Comparison of ENCODE assay signal across 9 cellular contexts in genomic region chr2:70766357-70767093, GRCh38. TPM values are rescaled to one million over a fixed set of nuclear protein-coding genes. Genes with fewer than 3 reads are reported as not detected.
DNase-seq lines count a peak whose midpoint lies in the region; ATAC-seq and TF ChIP-seq lines count a peak whose summit lies in the region.
"Had no signal": no experiment of that assay in that cellular context is flagged by ENCODE, and none has a peak within 500 bp of the region (broad histone marks: within the 10 kb centered on the region; RNA-seq: fewer than 3 reads in every experiment).

No MANE protein-coding gene starts in this region.

- CTCF ChIA-PET in PC-3 (lab: Charles Lee): no interaction called here

- ATAC-seq in PC-3: no peak
- ATAC-seq in GM18520 (IDR thresholded peaks at IDR 0.05; ENCODE audit: unreplicated experiment): no peak

- H3K27ac ChIP-seq in PC-3 (ENCODE audit: low read length): no peak overlapping the region
- H3K27ac ChIP-seq in esophagus squamous epithelium: no peak overlapping the region
- no peak overlapping the region for H3K27ac ChIP-seq in skeletal muscle tissue (ENCODE audit: low read depth, low read length)

- H3K9ac ChIP-seq in PC-3 (ENCODE audit: low read length) (no peak overlapping the region), skeletal muscle tissue (ENCODE audit: low read depth in 1 of 3, low read length in 3 of 3) (no peak overlapping the region)

- BruUV-seq in PC-3 (replicated peaks; lab: Mats Ljungman, UMichigan): no TSS peak

- H3K4me1 ChIP-seq in PC-3 (ENCODE audit: insufficient read depth, low read length): no peaks in the 10 kb centered on the region
- H3K4me1 ChIP-seq in esophagus squamous epithelium: peaks cover 10 to 17% (median 15%) of the 10 kb centered on the region in 3 donors
- H3K4me1 ChIP-seq in skeletal muscle tissue (ENCODE audit: control insufficient read depth in 3 of 3, insufficient read depth in 3 of 3, low read length in 3 of 3): peaks cover 5 to 8% (median 7%) of the 10 kb centered on the region in 3 donors

- peaks cover 54% of the 10 kb centered on the region for H3K27me3 Mint-ChIP-seq in T-helper 2 cell treated with Interferon-gamma antibody and Interleukin-4, amounts not matched to agents 5 μg/mL and 100 μg/mL, for 36 hours (ENCODE audit: low read depth)

- no peak for DNase-seq in T-helper 2 cell treated with Interferon-gamma antibody and Interleukin-4, amounts not matched to agents 5 μg/mL and 100 μg/mL, for 36 hours (ENCODE audit: low spot score)
- DNase-seq in T-helper 2 cell: no peak
- no peak for DNase-seq in PC-3
- no peak for DNase-seq in esophagus squamous epithelium (lab: John Stamatoyannopoulos, UW)
- DNase-seq in COR-L47 (lab: John Stamatoyannopoulos, UW): no peak
- DNase-seq in LoVo (ENCODE audit: low spot score): no peak

- no peaks in the 10 kb centered on the region for H4K20me1 ChIP-seq in PC-3 (ENCODE audit: low read length)

- H2AFZ ChIP-seq in PC-3 (ENCODE audit: low read length): peak overlapping the region; percentile 59; the same call in 1 of the 2 replicates

- POLR2A ChIA-PET in PC-3 (lab: Charles Lee; ENCODE audit: unreplicated experiment): no interaction called here

- H3K36me3 ChIP-seq in PC-3 (ENCODE audit: low read depth, low read length): no peaks in the 10 kb centered on the region
- no peaks in the 10 kb centered on the region for H3K36me3 ChIP-seq in esophagus squamous epithelium
- no peaks in the 10 kb centered on the region for H3K36me3 ChIP-seq in skeletal muscle tissue (ENCODE audit: control insufficient read depth in 3 of 3, insufficient read depth in 3 of 3, low read length in 3 of 3)

- no peaks in the 10 kb centered on the region for H3K9me2 ChIP-seq in PC-3 (replicated peaks; ENCODE audit: low read length)

- H3K9me3 ChIP-seq in PC-3 (ENCODE audit: low read length): no peaks in the 10 kb centered on the region
- H3K9me3 ChIP-seq in esophagus squamous epithelium: no peaks in the 10 kb centered on the region
- no peaks in the 10 kb centered on the region for H3K9me3 ChIP-seq in skeletal muscle tissue (ENCODE audit: control insufficient read depth in 3 of 3, low read length in 3 of 3)

- peak overlapping the region; percentile 71 for H3K4me2 ChIP-seq in PC-3 (ENCODE audit: low read length)

- no peak for TF ChIP-seq CTCF in PC-3 (conservative IDR thresholded peaks at IDR 0.05; ENCODE audit: low read depth, low read length)
- TF ChIP-seq CTCF in esophagus squamous epithelium (IDR thresholded peaks at IDR 0.05): no peak

- peak overlapping the region; percentile 76 for H3K4me3 Mint-ChIP-seq in T-helper 2 cell treated with Interferon-gamma antibody and Interleukin-4, amounts not matched to agents 5 μg/mL and 100 μg/mL, for 36 hours

- peak overlapping the region; percentile 56 for H3K4me3 ChIP-seq in PC-3 (ENCODE audit: low read length)
- H3K4me3 ChIP-seq in esophagus squamous epithelium: peak overlapping the region in 3 of 4 donors; percentile 35 to 66 (median 46)
- peak overlapping the region in 2 of 3 donors; percentile 52 to 56 for H3K4me3 ChIP-seq in skeletal muscle tissue (ENCODE audit: low read length in 3 of 3)

- H3K27ac Mint-ChIP-seq in T-helper 2 cell treated with Interferon-gamma antibody and Interleukin-4, amounts not matched to agents 5 μg/mL and 100 μg/mL, for 36 hours: no peak overlapping the region

- H3K27me3 ChIP-seq in PC-3 (ENCODE audit: low read length): peaks cover 81% of the 10 kb centered on the region
- peaks cover 0 to 97% (median 14%) of the 10 kb centered on the region in 4 donors for H3K27me3 ChIP-seq in esophagus squamous epithelium
- peaks cover 29 to 40% (median 36%) of the 10 kb centered on the region in 3 donors for H3K27me3 ChIP-seq in skeletal muscle tissue (ENCODE audit: control insufficient read depth in 3 of 3, insufficient read depth in 3 of 3, low read length in 3 of 3)

- H3K9me3 Mint-ChIP-seq in T-helper 2 cell treated with Interferon-gamma antibody and Interleukin-4, amounts not matched to agents 5 μg/mL and 100 μg/mL, for 36 hours: no peaks in the 10 kb centered on the region

- H3K4me1 Mint-ChIP-seq in T-helper 2 cell treated with Interferon-gamma antibody and Interleukin-4, amounts not matched to agents 5 μg/mL and 100 μg/mL, for 36 hours (ENCODE audit: low read depth): peaks cover 14% of the 10 kb centered on the region

- no peaks in the 10 kb centered on the region for H3F3A ChIP-seq in PC-3 (ENCODE audit: low read length, unreplicated experiment)

- H3K36me3 Mint-ChIP-seq in T-helper 2 cell treated with Interferon-gamma antibody and Interleukin-4, amounts not matched to agents 5 μg/mL and 100 μg/mL, for 36 hours (ENCODE audit: low read depth): no peaks in the 10 kb centered on the region

- intact Hi-C loops in PC-3 (cut with micrococcal nuclease): no loop called here
- intact Hi-C loops in esophagus squamous epithelium (cut with DNase I): no loop called here

- no peaks in the 10 kb centered on the region for H3K79me2 ChIP-seq in PC-3 (ENCODE audit: low read length)

- TF ChIP-seq POLR2A in esophagus squamous epithelium (IDR thresholded peaks at IDR 0.05): no peak

- 12 to 13% methylated on average over 7 of the region's 7 CpGs for WGBS in esophagus squamous epithelium, 2 donors

RNA-seq across cellular contexts. Expression of gene ADD2, which starts 1.5 kb away (rescaled TPM):
- total RNA-seq in PC-3 (2014; rRNA removed) (4.4 and 16.0 TPM in 2 replicates), esophagus squamous epithelium (1 to 10 TPM in 2 of 4 donors, under 1 TPM in 2; 0.42 to 2.4 (median 1.3) TPM), skeletal muscle tissue (2.6 TPM)

RNA-seq across cellular contexts. Expression of gene FIGLA, which starts 23.9 kb away (rescaled TPM):
- total RNA-seq in PC-3 (2014; rRNA removed): not detected in 2 replicates
- not detected for total RNA-seq in esophagus squamous epithelium
- not detected for total RNA-seq in skeletal muscle tissue
- total RNA-seq: HT1080 had no signal

RNA-seq across cellular contexts. Expression of gene CLEC4F, which starts 53.9 kb away (rescaled TPM):
- total RNA-seq in PC-3 (2014; rRNA removed) (not detected in 2 replicates), esophagus squamous epithelium (under 1 TPM in 1 of 4 donors, not detected in 3; 0.15 TPM), skeletal muscle tissue (not detected)
- total RNA-seq: HT1080 had no signal
